ENCODE assay signal across 15 cellular contexts in the genomic region with DNA sequence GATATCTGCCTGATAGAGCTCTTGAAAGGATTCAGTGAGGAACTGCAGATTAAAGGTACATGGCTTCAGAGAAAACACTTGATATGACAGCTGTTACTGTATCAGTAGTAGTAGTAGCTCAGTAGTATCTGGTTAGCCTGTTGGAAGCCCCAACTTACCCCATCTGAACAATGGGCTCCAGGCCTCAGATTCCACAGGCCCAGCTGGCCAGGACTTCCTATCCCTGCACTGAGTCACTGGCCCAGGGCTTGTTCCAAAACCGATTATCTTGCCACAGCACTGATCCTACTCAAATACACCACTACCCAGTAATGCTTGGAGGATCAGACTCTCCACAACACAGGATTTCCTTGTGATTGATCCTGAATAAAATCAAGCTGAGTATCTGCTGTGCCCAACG. TPM values are rescaled to one million over a fixed set of nuclear protein-coding genes. Genes with fewer than 3 reads are reported as not detected.
DNase-seq lines count a peak whose midpoint lies in the region; ATAC-seq and TF ChIP-seq lines count a peak whose summit lies in the region.
"Had no signal": no experiment of that assay in that cellular context is flagged by ENCODE, and none has a peak within 500 bp of the region (broad histone marks: within the 10 kb centered on the region; RNA-seq: fewer than 3 reads in every experiment).

No MANE protein-coding gene starts in this region.

- TF ChIP-seq CTCF in coronary artery (IDR thresholded peaks at IDR 0.05) (no peak), osteoblast (IDR thresholded peaks at IDR 0.05; ENCODE audit: extremely low read depth, low read depth, low read length) (no peak), left lung (IDR thresholded peaks at IDR 0.05) (no peak)

- H3K36me3 ChIP-seq in osteoblast (ENCODE audit: insufficient read depth, low read length) (no peaks in the 10 kb centered on the region), left lung (peaks cover 0 to under 1% of the 10 kb centered on the region in 2 donors)

- peak overlapping the region; percentile 12 for H3K4me3 ChIP-seq in coronary artery
- no peak overlapping the region for H3K4me3 ChIP-seq in osteoblast (ENCODE audit: insufficient read depth, low read length)
- no peak overlapping the region for H3K4me3 ChIP-seq in left lung
- H3K4me3 ChIP-seq: BLaER1 had no signal

- no peaks in the 10 kb centered on the region for H3K9me3 ChIP-seq in osteoblast (ENCODE audit: low read depth, low read length)
- no peaks in the 10 kb centered on the region for H3K9me3 ChIP-seq in left lung
- H3K9me3 ChIP-seq: BLaER1 had no signal

- H4K20me1 ChIP-seq in osteoblast (ENCODE audit: insufficient read depth, low read length): peaks cover 47% of the 10 kb centered on the region

- TF ChIP-seq POLR2A in GM18505 (IDR thresholded peaks at IDR 0.05; ENCODE audit: borderline replicate concordance, extremely low read depth, insufficient read depth, insufficient read length): no peak

- DNase-seq in AG20443 (ENCODE audit: low spot score): peak; percentile 56
- DNase-seq in NCI-H82 (lab: John Stamatoyannopoulos, UW): peak; percentile 90
- DNase-seq in coronary artery (ENCODE audit: low spot score): no peak
- peak; percentile 56 for DNase-seq in osteoblast (ENCODE audit: insufficient read length, low spot score, missing footprints)
- DNase-seq in left lung: no peak
- DNase-seq in NCI-H2081 (lab: John Stamatoyannopoulos, UW): no peak
- DNase-seq: activated CD4-positive, alpha-beta T cell treated with anti-CD3 and anti-CD28 coated beads, Interleukin-2, amount 50 U/mL, for 4 hours; activated effector memory CD4-positive, alpha-beta T cell treated with anti-CD3 and anti-CD28 coated beads, Interleukin-2, amount 50 U/mL, for 16 hours; head of caudate nucleus; left colon; NCI-H1930; nucleus accumbens had no signal

- H2AFZ ChIP-seq in osteoblast (ENCODE audit: low read length): no peak overlapping the region

- intact Hi-C loops in left lung (cut with DNase I): no loop called here

- no peak for ATAC-seq in GM18505 (IDR thresholded peaks at IDR 0.05; ENCODE audit: unreplicated experiment)
- no peak for ATAC-seq in left lung
- no peak for ATAC-seq in HG02642 (IDR thresholded peaks at IDR 0.05; ENCODE audit: poor library complexity, unreplicated experiment)
- ATAC-seq: left colon had no signal

- peak overlapping the region; percentile 6 for H3K4me2 ChIP-seq in osteoblast (ENCODE audit: insufficient read depth, low read length)
- H3K4me2 ChIP-seq: BLaER1 had no signal

- H3K4me1 ChIP-seq in osteoblast (ENCODE audit: insufficient read depth, low read length): peaks cover 66% of the 10 kb centered on the region
- peaks cover 57 to 68% of the 10 kb centered on the region in 2 donors for H3K4me1 ChIP-seq in left lung

- peaks cover 96% of the 10 kb centered on the region for H3K79me2 ChIP-seq in osteoblast (ENCODE audit: insufficient read depth, low read length)

- H3K27ac ChIP-seq in coronary artery (peak overlapping the region; percentile 71 to 81), osteoblast (ENCODE audit: low read depth, low read length) (peak overlapping the region; percentile 97), left lung (peak overlapping the region in 1 of 2 donors; percentile 7)
- H3K27ac ChIP-seq: BLaER1 had no signal

- H3K27me3 ChIP-seq in osteoblast (ENCODE audit: insufficient read depth, low read length) (no peaks in the 10 kb centered on the region), left lung (no peaks in the 10 kb centered on the region)
- H3K27me3 ChIP-seq: BLaER1 had no signal

RNA-seq across cellular contexts. Expression of a gene that starts 32.6 kb away (rescaled TPM):
- 26.2 and 33.7 TPM in 2 replicates for total RNA-seq in osteoblast
- total RNA-seq in left lung: 10 to 100 TPM; 26.5 to 27.1 TPM

RNA-seq across cellular contexts. Expression of a gene that starts 33.0 kb away (rescaled TPM):
- 42.7 and 44.9 TPM in 2 replicates for total RNA-seq in osteoblast
- 10 to 100 TPM; 28.0 to 28.7 TPM for total RNA-seq in left lung

Comparison
In these comparisons a context has a peak if more than half of its experiments do, and no peak if none do; other contexts are left out.
1. DNase-seq: peak in AG20443 (single experiment), NCI-H82 (single experiment) and osteoblast (single experiment); none in coronary artery (single experiment), left lung (0 of 2) and NCI-H2081 (0 of 2).